ENCODE assay signal across 29 cellular contexts in the genomic region with DNA sequence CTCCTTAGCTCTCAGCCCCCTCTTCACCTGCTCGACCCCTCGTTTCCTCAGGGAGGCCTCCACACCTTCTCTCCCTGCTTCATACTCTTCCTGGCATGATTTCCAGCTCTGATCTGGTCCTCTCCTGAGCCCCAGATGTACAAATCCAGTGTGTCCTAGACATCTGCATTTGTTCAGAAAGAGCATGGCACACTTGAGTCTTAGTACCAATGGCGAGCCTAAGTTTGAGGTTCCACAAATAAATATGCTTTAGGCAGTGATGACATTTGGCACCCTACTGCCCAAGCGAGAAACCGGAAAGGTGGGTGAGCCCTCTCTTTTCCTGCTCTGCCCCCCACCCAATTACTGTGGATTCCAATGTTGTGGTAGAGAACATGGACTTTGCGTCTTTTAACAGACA. TPM values are rescaled to one million over a fixed set of nuclear protein-coding genes. Genes with fewer than 3 reads are reported as not detected.
A peak's percentile ranks its signal among the peaks of the same experiment; 100 is the strongest.
DNase-seq lines count a peak whose midpoint lies in the region; ATAC-seq and TF ChIP-seq lines count a peak whose summit lies in the region.
"Had no signal": no experiment of that assay in that cellular context is flagged by ENCODE, and none has a peak within 500 bp of the region (broad histone marks: within the 10 kb centered on the region; RNA-seq: fewer than 3 reads in every experiment).

No MANE protein-coding gene starts in this region.

- peaks cover 22% of the 10 kb centered on the region for H3K4me1 Mint-ChIP-seq in activated naive CD8-positive, alpha-beta T cell (ENCODE audit: low read depth)
- peaks cover 22% of the 10 kb centered on the region for H3K4me1 Mint-ChIP-seq in activated naive CD8-positive, alpha-beta T cell treated with anti-CD3 and anti-CD28 coated beads for 36 hours
- H3K4me1 Mint-ChIP-seq in Caco-2 (ENCODE audit: low read depth, unreplicated experiment) (peaks cover 7% of the 10 kb centered on the region), neural crest cell (no peaks in the 10 kb centered on the region), T-cell (peaks cover 13 to 29% (median 14%) of the 10 kb centered on the region in 3 donors)
- peaks cover 6% of the 10 kb centered on the region for H3K4me1 Mint-ChIP-seq in activated naive CD8-positive, alpha-beta T cell treated with anti-CD3 and anti-CD28 coated beads, Interleukin-2, amount 50 U/mL, for 24 hours

- H3K27me3 ChIP-seq in Caco-2 (replicated peaks; ENCODE audit: control insufficient read depth, insufficient read depth, low read length) = no peaks in the 10 kb centered on the region
- no peaks in the 10 kb centered on the region for H3K27me3 ChIP-seq in upper lobe of right lung
- H3K27me3 ChIP-seq: BLaER1, left lung, sigmoid colon, tibial nerve had no signal

- H3K36me3 Mint-ChIP-seq in activated naive CD8-positive, alpha-beta T cell = peaks cover 16% of the 10 kb centered on the region
- H3K36me3 Mint-ChIP-seq in activated naive CD8-positive, alpha-beta T cell treated with anti-CD3 and anti-CD28 coated beads for 36 hours = peaks cover 37% of the 10 kb centered on the region
- H3K36me3 Mint-ChIP-seq in Caco-2 (ENCODE audit: insufficient read depth, unreplicated experiment) = peaks cover 60% of the 10 kb centered on the region
- peaks cover 55% of the 10 kb centered on the region for H3K36me3 Mint-ChIP-seq in activated naive CD8-positive, alpha-beta T cell treated with anti-CD3 and anti-CD28 coated beads, Interleukin-2, amount 50 U/mL, for 24 hours (ENCODE audit: low read depth)
- peaks cover 28% of the 10 kb centered on the region for H3K36me3 Mint-ChIP-seq in neural crest cell (ENCODE audit: low read depth)
- peaks cover 47% of the 10 kb centered on the region for H3K36me3 Mint-ChIP-seq in T-cell

- H3K27me3 Mint-ChIP-seq in activated naive CD8-positive, alpha-beta T cell = no peaks in the 10 kb centered on the region
- H3K27me3 Mint-ChIP-seq in activated naive CD8-positive, alpha-beta T cell treated with anti-CD3 and anti-CD28 coated beads for 36 hours = no peaks in the 10 kb centered on the region
- H3K27me3 Mint-ChIP-seq in Caco-2 (ENCODE audit: insufficient read depth, unreplicated experiment) = no peaks in the 10 kb centered on the region
- no peaks in the 10 kb centered on the region for H3K27me3 Mint-ChIP-seq in activated naive CD8-positive, alpha-beta T cell treated with anti-CD3 and anti-CD28 coated beads, Interleukin-2, amount 50 U/mL, for 24 hours
- H3K27me3 Mint-ChIP-seq in neural crest cell (ENCODE audit: low read depth) = no peaks in the 10 kb centered on the region
- H3K27me3 Mint-ChIP-seq in T-cell = no peaks in the 10 kb centered on the region
- H3K27me3 Mint-ChIP-seq: activated naive CD4-positive, alpha-beta T cell treated with anti-CD3 and anti-CD28 coated beads, Interleukin-2, amount 50 U/mL, for 24 hours had no signal

- ATAC-seq in activated naive CD8-positive, alpha-beta T cell treated with anti-CD3 and anti-CD28 coated beads, Interleukin-2, amount 50 U/mL, for 24 hours = no peak
- ATAC-seq in T-cell (replicated peaks in 1 of 4) (no peak), upper lobe of right lung (no peak)
- ATAC-seq: esophagus mucosa, left lung, psoas muscle had no signal

- POLR2A ChIA-PET in Caco-2 (lab: Charles Lee) = no interaction called here
- POLR2A ChIA-PET in T-cell (lab: Charles Lee) = interaction anchor here in 1 of 2 donors (0.6 kb wide), 1 partner anchor 1759 kb away, joined by 4 read pairs; no protein-coding TSS in a partner anchor

- CTCF ChIA-PET in Caco-2 (lab: Charles Lee) = interaction anchor here (1.3 kb wide), 1 partner anchor 78 kb away, joined by 5 read pairs; no protein-coding TSS in a partner anchor
- CTCF ChIA-PET in T-cell (lab: Charles Lee) = interaction anchor here in 1 of 2 donors (1.0 kb wide), 1 partner anchor 174 kb away, joined by 4 read pairs; no protein-coding TSS in a partner anchor

- no peak overlapping the region for H3K27ac ChIP-seq in upper lobe of right lung
- H3K27ac ChIP-seq: BLaER1, left lung, psoas muscle, sigmoid colon, tibial nerve, WERI-Rb-1 had no signal

- no peak for TF ChIP-seq CTCF in Caco-2 (IDR thresholded peaks at IDR 0.05; ENCODE audit: insufficient read depth in 1 of 2, low read depth in 1 of 2, low read length in 1 of 2, severe bottlenecking in 1 of 2, unreplicated experiment in 1 of 2)
- TF ChIP-seq CTCF in neural crest cell (conservative IDR thresholded peaks at IDR 0.05) = no peak
- TF ChIP-seq CTCF in upper lobe of right lung (IDR thresholded peaks at IDR 0.05) = no peak

- H3K27ac Mint-ChIP-seq in activated naive CD8-positive, alpha-beta T cell = peak overlapping the region; percentile 2
- H3K27ac Mint-ChIP-seq in activated naive CD8-positive, alpha-beta T cell treated with anti-CD3 and anti-CD28 coated beads for 36 hours = no peak overlapping the region
- H3K27ac Mint-ChIP-seq in Caco-2 (ENCODE audit: unreplicated experiment) (peak overlapping the region; percentile 8), neural crest cell (ENCODE audit: unreplicated experiment) (peak overlapping the region; percentile 53), T-cell (peak overlapping the region in 1 of 2 donors; percentile 69)
- peak overlapping the region; percentile 3 for H3K27ac Mint-ChIP-seq in activated naive CD8-positive, alpha-beta T cell treated with anti-CD3 and anti-CD28 coated beads, Interleukin-2, amount 50 U/mL, for 24 hours

- H3K9me3 ChIP-seq in Caco-2 = no peaks in the 10 kb centered on the region
- H3K9me3 ChIP-seq in upper lobe of right lung = no peaks in the 10 kb centered on the region
- H3K9me3 ChIP-seq: BLaER1, left lung, psoas muscle, sigmoid colon, tibial nerve had no signal

- H3K36me3 ChIP-seq in Caco-2 (ENCODE audit: control insufficient read depth, insufficient read depth, low read length) = peaks cover 1% of the 10 kb centered on the region; the same call in 1 of the 2 replicates
- H3K36me3 ChIP-seq in upper lobe of right lung = peaks cover 66% of the 10 kb centered on the region

- H3K4me1 ChIP-seq in Caco-2 (peaks cover 3% of the 10 kb centered on the region), upper lobe of right lung (no peaks in the 10 kb centered on the region)
- H3K4me1 ChIP-seq: BLaER1, left lung, psoas muscle, sigmoid colon, tibial nerve had no signal

- no peaks in the 10 kb centered on the region for H3K9me3 Mint-ChIP-seq in activated naive CD8-positive, alpha-beta T cell (ENCODE audit: low read depth)
- H3K9me3 Mint-ChIP-seq in activated naive CD8-positive, alpha-beta T cell treated with anti-CD3 and anti-CD28 coated beads for 36 hours = no peaks in the 10 kb centered on the region
- H3K9me3 Mint-ChIP-seq in Caco-2 (ENCODE audit: unreplicated experiment) = no peaks in the 10 kb centered on the region
- no peaks in the 10 kb centered on the region for H3K9me3 Mint-ChIP-seq in activated naive CD8-positive, alpha-beta T cell treated with anti-CD3 and anti-CD28 coated beads, Interleukin-2, amount 50 U/mL, for 24 hours
- H3K9me3 Mint-ChIP-seq in neural crest cell = no peaks in the 10 kb centered on the region
- no peaks in the 10 kb centered on the region for H3K9me3 Mint-ChIP-seq in T-cell
- H3K9me3 Mint-ChIP-seq: activated naive CD4-positive, alpha-beta T cell treated with anti-CD3 and anti-CD28 coated beads, Interleukin-2, amount 50 U/mL, for 24 hours had no signal

- DNase-seq in activated naive CD8-positive, alpha-beta T cell treated with anti-CD3 and anti-CD28 coated beads for 36 hours = no peak
- DNase-seq in Caco-2 (no peak), neural crest cell (ENCODE audit: low read depth, low spot score) (no peak), T-cell (no peak), HCEC 1CT (no peak), upper lobe of right lung (no peak)
- DNase-seq in activated naive CD8-positive, alpha-beta T cell treated with anti-CD3 and anti-CD28 coated beads, Interleukin-2, amount 50 U/mL, for 24 hours = no peak
- DNase-seq: activated CD4-positive, alpha-beta T cell treated with anti-CD3 and anti-CD28 coated beads for 48 hours; central memory CD4-positive, alpha-beta T cell; cortex of kidney; DMS79; glutamatergic neuron; IMR-90; left lung; NCI-H146; NCI-H2107; NCI-H345; occipital lobe; psoas muscle; SHP77 treated with DMSO at 0.1 percent for 48 hours; sigmoid colon; stimulated activated CD4-positive, alpha-beta T cell treated with anti-CD3 and anti-CD28 coated beads, Interleukin-12 subunit alpha, Interleukin-12 subunit beta, amount 100 ng/mL, for 4 hours; stimulated activated CD4-positive, alpha-beta T cell treated with anti-CD3 and anti-CD28 coated beads, Interleukin-2, amount 100 ng/mL, for 48 hours; WERI-Rb-1 had no signal

- H3K4me3 ChIP-seq in Caco-2 (ENCODE audit: low read depth, low read length) (no peak overlapping the region), upper lobe of right lung (no peak overlapping the region)
- H3K4me3 ChIP-seq: BLaER1, left lung, psoas muscle, sigmoid colon, tibial nerve had no signal

- no peak overlapping the region for H3K4me3 Mint-ChIP-seq in activated naive CD8-positive, alpha-beta T cell
- no peak overlapping the region for H3K4me3 Mint-ChIP-seq in activated naive CD8-positive, alpha-beta T cell treated with anti-CD3 and anti-CD28 coated beads for 36 hours
- H3K4me3 Mint-ChIP-seq in Caco-2 (ENCODE audit: unreplicated experiment) (no peak overlapping the region), neural crest cell (peak overlapping the region; percentile 11), T-cell (no peak overlapping the region)
- H3K4me3 Mint-ChIP-seq in activated naive CD8-positive, alpha-beta T cell treated with anti-CD3 and anti-CD28 coated beads, Interleukin-2, amount 50 U/mL, for 24 hours = no peak overlapping the region
- H3K4me3 Mint-ChIP-seq: activated naive CD4-positive, alpha-beta T cell treated with anti-CD3 and anti-CD28 coated beads, Interleukin-2, amount 50 U/mL, for 24 hours had no signal

- no TSS peak for BruUV-seq in Caco-2 (replicated peaks; lab: Mats Ljungman, UMichigan)

- intact Hi-C loops in Caco-2 (cut with micrococcal nuclease; ENCODE audit: unreplicated experiment) = no loop called here
- intact Hi-C loops in upper lobe of right lung (cut with DNase I) = no loop called here

RNA-seq across cellular contexts. Expression of a gene that starts 34.0 kb away (rescaled TPM):
- total RNA-seq in activated naive CD8-positive, alpha-beta T cell treated with anti-CD3 and anti-CD28 coated beads for 36 hours = 100 to 1,000 TPM; 234 to 243 TPM
- total RNA-seq in Caco-2 (2022) = 479 and 508 TPM in 2 replicates
- total RNA-seq in neural crest cell = 175 and 176 TPM in 2 replicates
- 100 to 1,000 TPM; 230 to 292 (median 266) TPM for total RNA-seq in T-cell
- total RNA-seq in upper lobe of right lung = 628 TPM
